9 cellular contexts compared by ENCODE assay signal in genomic region chr16:71499775-71500364, GRCh38. TPM values are rescaled to one million over a fixed set of nuclear protein-coding genes. Genes with fewer than 3 reads are reported as not detected.
A peak's percentile ranks its signal among the peaks of the same experiment; 100 is the strongest.
DNase-seq lines count a peak whose midpoint lies in the region; ATAC-seq and TF ChIP-seq lines count a peak whose summit lies in the region.
"Had no signal": no experiment of that assay in that cellular context is flagged by ENCODE, and none has a peak within 500 bp of the region (broad histone marks: within the 10 kb centered on the region; RNA-seq: fewer than 3 reads in every experiment).

No MANE protein-coding gene starts in this region.

- H3K4me3 Mint-ChIP-seq in Caco-2 (ENCODE audit: unreplicated experiment): no peak overlapping the region
- H3K4me3 Mint-ChIP-seq: T-helper 1 cell treated with Interleukin-12 subunit alpha and Interleukin-12 subunit beta and Interleukin-4 antibody, amounts not matched to agents 30 μg/mL and 1 μg/mL, for 36 hours had no signal

- H3K9me3 Mint-ChIP-seq in Caco-2 (ENCODE audit: unreplicated experiment): no peaks in the 10 kb centered on the region
- H3K9me3 Mint-ChIP-seq: T-helper 1 cell treated with Interleukin-12 subunit alpha and Interleukin-12 subunit beta and Interleukin-4 antibody, amounts not matched to agents 30 μg/mL and 1 μg/mL, for 36 hours had no signal

- H3K9me3 ChIP-seq in Caco-2: no peaks in the 10 kb centered on the region
- no peaks in the 10 kb centered on the region for H3K9me3 ChIP-seq in tibial nerve

- no peaks in the 10 kb centered on the region for H3K4me1 Mint-ChIP-seq in Caco-2 (ENCODE audit: low read depth, unreplicated experiment)

- no TSS peak for BruUV-seq in Caco-2 (replicated peaks; lab: Mats Ljungman, UMichigan)

- no peak for TF ChIP-seq EP300 in tibial nerve (IDR thresholded peaks at IDR 0.05)

- POLR2A ChIA-PET in Caco-2 (lab: Charles Lee): no interaction called here

- no peaks in the 10 kb centered on the region for H3K27me3 ChIP-seq in Caco-2 (replicated peaks; ENCODE audit: control insufficient read depth, insufficient read depth, low read length)
- no peaks in the 10 kb centered on the region for H3K27me3 ChIP-seq in tibial nerve

- H3K27me3 Mint-ChIP-seq in Caco-2 (ENCODE audit: insufficient read depth, unreplicated experiment): peaks cover 8% of the 10 kb centered on the region

- CTCF ChIA-PET in Caco-2 (lab: Charles Lee): interaction anchor here (0.5 to 2.9 kb wide), 15 partner anchors 12 to 188 kb away, joined by 3 to 46 read pairs (median 4); no protein-coding TSS in a partner anchor

- TF ChIP-seq CTCF in Caco-2 (IDR thresholded peaks at IDR 0.05; ENCODE audit: insufficient read depth in 1 of 2, low read depth in 1 of 2, low read length in 1 of 2, severe bottlenecking in 1 of 2, unreplicated experiment in 1 of 2) (peak; percentile 76), tibial nerve (IDR thresholded peaks at IDR 0.05) (peak; percentile 51 to 65 (median 61))

- intact Hi-C loops in Caco-2 (cut with micrococcal nuclease; ENCODE audit: unreplicated experiment): loop anchor here (1.0 kb wide), 1 partner anchor 88 kb away; no protein-coding TSS in a partner anchor

- H3K27ac Mint-ChIP-seq in Caco-2 (ENCODE audit: unreplicated experiment): no peak overlapping the region
- H3K27ac Mint-ChIP-seq: T-helper 1 cell treated with Interleukin-12 subunit alpha and Interleukin-12 subunit beta and Interleukin-4 antibody, amounts not matched to agents 30 μg/mL and 1 μg/mL, for 36 hours had no signal

- H3K36me3 ChIP-seq in Caco-2 (ENCODE audit: control insufficient read depth, insufficient read depth, low read length) (no peaks in the 10 kb centered on the region), tibial nerve (no peaks in the 10 kb centered on the region)

- TF ChIP-seq POLR2A in tibial nerve (IDR thresholded peaks at IDR 0.05): no peak

- DNase-seq in Caco-2 (peak; percentile 48 to 70), NCI-H2196 (lab: John Stamatoyannopoulos, UW; ENCODE audit: unreplicated experiment) (peak; percentile 28), middle frontal gyrus (ENCODE audit: extremely low spot score, low spot score) (peak; percentile 42), tibial nerve (ENCODE audit: low spot score in 2 of 2) (peak in 1 of 2 donors; percentile 53)
- DNase-seq in activated CD4-positive, alpha-beta T cell treated with anti-CD3 and anti-CD28 coated beads for 1 hour: peak; percentile 12
- DNase-seq in effector CD8-positive, alpha-beta T cell (lab: John Stamatoyannopoulos, UW): peak; percentile 6

- WGBS in tibial nerve, 2 donors: 0 to 1% methylated on average over 3 of the region's 3 CpGs

- ATAC-seq in GM21786 (IDR thresholded peaks at IDR 0.05; ENCODE audit: unreplicated experiment): peak; percentile 61
- ATAC-seq in HG02840 (IDR thresholded peaks at IDR 0.05; ENCODE audit: low FRiP score, unreplicated experiment): no peak

- no peak overlapping the region for H3K4me3 ChIP-seq in Caco-2 (ENCODE audit: low read depth, low read length)
- no peak overlapping the region for H3K4me3 ChIP-seq in tibial nerve

- H3K4me1 ChIP-seq in Caco-2: no peaks in the 10 kb centered on the region
- no peaks in the 10 kb centered on the region for H3K4me1 ChIP-seq in tibial nerve

- no peaks in the 10 kb centered on the region for H3K36me3 Mint-ChIP-seq in Caco-2 (ENCODE audit: insufficient read depth, unreplicated experiment)

- H3K27ac ChIP-seq in tibial nerve: no peak overlapping the region

RNA-seq across cellular contexts. Expression of gene ZNF19, which starts 10.7 kb away (rescaled TPM):
- total RNA-seq in Caco-2 (2022): 5.1 TPM in 2 replicates
- total RNA-seq in tibial nerve: 10 to 100 TPM in 1 of 4 donors, 1 to 10 TPM in 3; 5.7 to 11.1 (median 7.8) TPM

RNA-seq across cellular contexts. Expression of gene CHST4, which starts 26.4 kb away (rescaled TPM):
- not detected in 2 replicates for total RNA-seq in Caco-2 (2022)
- total RNA-seq in tibial nerve: not detected

RNA-seq across cellular contexts. Expression of gene ZNF23, which starts 37.8 kb away (rescaled TPM):
- 8.5 and 9.6 TPM in 2 replicates for total RNA-seq in Caco-2 (2022)
- total RNA-seq in tibial nerve: 10 to 100 TPM in 2 of 4 donors, 1 to 10 TPM in 2; 5.5 to 14.4 (median 11.0) TPM

RNA-seq across cellular contexts. Expression of gene TLE7, which starts 58.0 kb away (rescaled TPM):
- total RNA-seq in Caco-2 (2022): not detected in 2 replicates
- total RNA-seq in tibial nerve: not detected
